ENCODE assay signal across 1 cellular context in the genomic region with DNA sequence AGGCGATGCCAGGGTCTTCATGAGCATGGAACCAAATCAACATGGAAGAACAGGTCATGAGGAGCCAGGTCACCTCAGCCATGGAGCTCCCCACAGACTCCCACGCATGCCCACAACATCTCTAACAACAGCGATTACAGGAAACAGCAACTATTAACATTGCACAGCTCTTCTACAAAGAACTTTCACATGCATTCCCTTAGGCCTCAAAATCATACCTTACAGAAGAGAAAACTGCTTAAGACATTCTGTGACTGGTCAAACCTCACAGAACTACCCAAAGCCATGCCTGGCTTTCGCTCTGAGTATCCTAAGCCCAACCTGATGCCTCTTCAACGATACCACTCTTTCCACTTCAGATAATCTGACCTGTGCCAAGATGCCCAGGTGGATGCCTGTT.
TF ChIP-seq lines count a peak whose summit lies in the region.

No MANE protein-coding gene starts in this region.

TF ChIP-seq in IMR-90, 13 proteins besides CTCF, POLR2A, EP300 and RAD21 (continued from another document):
- TF ChIP-seq, protein P1, sequence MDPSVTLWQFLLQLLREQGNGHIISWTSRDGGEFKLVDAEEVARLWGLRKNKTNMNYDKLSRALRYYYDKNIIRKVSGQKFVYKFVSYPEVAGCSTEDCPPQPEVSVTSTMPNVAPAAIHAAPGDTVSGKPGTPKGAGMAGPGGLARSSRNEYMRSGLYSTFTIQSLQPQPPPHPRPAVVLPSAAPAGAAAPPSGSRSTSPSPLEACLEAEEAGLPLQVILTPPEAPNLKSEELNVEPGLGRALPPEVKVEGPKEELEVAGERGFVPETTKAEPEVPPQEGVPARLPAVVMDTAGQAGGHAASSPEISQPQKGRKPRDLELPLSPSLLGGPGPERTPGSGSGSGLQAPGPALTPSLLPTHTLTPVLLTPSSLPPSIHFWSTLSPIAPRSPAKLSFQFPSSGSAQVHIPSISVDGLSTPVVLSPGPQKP (IDR thresholded peaks at IDR 0.05; ENCODE audit: borderline replicate concordance, low read depth, low read length), result no peak
- TF ChIP-seq FOS (IDR thresholded peaks at IDR 0.05; ENCODE audit: low read depth, low read length) (no peak), MAZ (IDR thresholded peaks at IDR 0.05; ENCODE audit: borderline replicate concordance, low read depth, low read length) (no peak)
